Comparison of ENCODE assay signal across 28 cellular contexts in genomic region chr4:120400441-120400840, GRCh38.
"Had no signal": no experiment of that assay in that cellular context is flagged by ENCODE, and none has a peak within 500 bp of the region (broad histone marks: within the 10 kb centered on the region; RNA-seq: fewer than 3 reads in every experiment).

No MANE protein-coding gene starts in this region.

- H3K4me3 ChIP-seq: stomach, suprapubic skin, testis, thoracic aorta, thyroid gland, tibial artery, tibial nerve, transverse colon, upper lobe of left lung, upper lobe of right lung, uterus, vagina had no signal

- H3K36me3 ChIP-seq: stomach, suprapubic skin, thoracic aorta, thyroid gland, tibial artery, tibial nerve, transverse colon, upper lobe of left lung, upper lobe of right lung, uterus, vagina had no signal

- H3K27me3 ChIP-seq: stomach, suprapubic skin, testis, thyroid gland, tibial artery, tibial nerve, transverse colon, upper lobe of left lung, upper lobe of right lung, uterus, vagina had no signal

- H3K9me3 Mint-ChIP-seq: stimulated activated memory B cell treated with anti-CD40 and anti-IgM and Interleukin-4, amounts not matched to agents 10 μg/mL and 1 μg/mL and 100 μg/mL, for 72 hours; stimulated activated naive B cell treated with anti-CD40 and anti-IgM and Interleukin-4, amounts not matched to agents 10 μg/mL and 1 μg/mL and 100 μg/mL, for 72 hours; type B pancreatic cell had no signal

- H3K27ac ChIP-seq: stomach, suprapubic skin, testis, thoracic aorta, thyroid gland, tibial artery, tibial nerve, transverse colon, upper lobe of left lung, upper lobe of right lung, uterus, vagina had no signal

- H3K9me3 ChIP-seq: stomach, suprapubic skin, testis, thoracic aorta, thyroid gland, tibial artery, tibial nerve, transverse colon, upper lobe of left lung, upper lobe of right lung, uterus, vagina had no signal

- DNase-seq: stimulated activated CD4-positive, alpha-beta T cell treated with anti-CD3 and anti-CD28 coated beads, Interleukin-2, amount 100 ng/mL, for 48 hours; stimulated activated CD4-positive, alpha-beta T cell treated with anti-CD3 and anti-CD28 coated beads, Interleukin-4, amount 100 ng/mL, for 1 hour; stimulated activated CD4-positive, alpha-beta T cell treated with anti-CD3 and anti-CD28 coated beads, Interleukin-4, amount 100 ng/mL, for 24 hours; stimulated activated CD4-positive, alpha-beta T cell treated with anti-CD3 and anti-CD28 coated beads, Interleukin-4, amount 100 ng/mL, for 4 hours; stimulated activated CD8-positive, alpha-beta memory T cell treated with anti-CD3 and anti-CD28 coated beads, Interleukin-4, amount 100 ng/mL, for 48 hours; stimulated activated naive B cell treated with anti-CD40 and anti-IgM and Interleukin-4, amounts not matched to agents 10 μg/mL and 1 μg/mL and 100 μg/mL, for 72 hours; stimulated activated naive CD4-positive, alpha-beta T cell; stimulated activated naive CD4-positive, alpha-beta T cell treated with Interleukin-2 at 50 U/mL for 16 hours; stimulated activated naive CD8-positive, alpha-beta T cell treated with anti-CD3 and anti-CD28 coated beads, Interleukin-15, amount 100 ng/mL, for 72 hours; stimulated activated naive CD8-positive, alpha-beta T cell treated with anti-CD3 and anti-CD28 coated beads, Interleukin-15, Interleukin-2, amounts not matched to agents 100 U/mL and 50 U/mL, for 24 hours; stomach; substantia nigra; testis; thyroid gland; tibial artery; transverse colon; trophoblast cell; upper lobe of left lung; upper lobe of right lung; uterus had no signal

- H3K27me3 Mint-ChIP-seq: stimulated activated memory B cell treated with anti-CD40 and anti-IgM and Interleukin-4, amounts not matched to agents 10 μg/mL and 1 μg/mL and 100 μg/mL, for 72 hours; stimulated activated naive B cell treated with anti-CD40 and anti-IgM and Interleukin-4, amounts not matched to agents 10 μg/mL and 1 μg/mL and 100 μg/mL, for 72 hours; stimulated activated naive CD8-positive, alpha-beta T cell treated with anti-CD3 and anti-CD28 coated beads, Interleukin-15, amount 100 ng/mL, for 72 hours; stimulated activated naive CD8-positive, alpha-beta T cell treated with anti-CD3 and anti-CD28 coated beads, Interleukin-15, Interleukin-2, amounts not matched to agents 100 ng/mL and 50 ng/mL, for 24 hours; type B pancreatic cell had no signal

- ATAC-seq: stimulated activated memory B cell treated with anti-CD40 and anti-IgM and Interleukin-4, amounts not matched to agents 10 μg/mL and 1 μg/mL and 100 μg/mL, for 72 hours; stimulated activated naive B cell treated with anti-CD40 and anti-IgM and Interleukin-4, amounts not matched to agents 10 μg/mL and 1 μg/mL and 100 μg/mL, for 72 hours; stimulated activated naive CD8-positive, alpha-beta T cell treated with anti-CD3 and anti-CD28 coated beads, Interleukin-15, amount 100 ng/mL, for 72 hours; stimulated activated naive CD8-positive, alpha-beta T cell treated with anti-CD3 and anti-CD28 coated beads, Interleukin-15, Interleukin-2, amounts not matched to agents 100 U/mL and 50 U/mL, for 24 hours; upper lobe of right lung had no signal

- H3K4me3 Mint-ChIP-seq: stimulated activated memory B cell treated with anti-CD40 and anti-IgM and Interleukin-4, amounts not matched to agents 10 μg/mL and 1 μg/mL and 100 μg/mL, for 72 hours; stimulated activated naive B cell treated with anti-CD40 and anti-IgM and Interleukin-4, amounts not matched to agents 10 μg/mL and 1 μg/mL and 100 μg/mL, for 72 hours; stimulated activated naive CD8-positive, alpha-beta T cell treated with anti-CD3 and anti-CD28 coated beads, Interleukin-15, amount 100 ng/mL, for 72 hours; stimulated activated naive CD8-positive, alpha-beta T cell treated with anti-CD3 and anti-CD28 coated beads, Interleukin-15, Interleukin-2, amounts not matched to agents 100 ng/mL and 50 ng/mL, for 24 hours; type B pancreatic cell had no signal

- H3K36me3 Mint-ChIP-seq: stimulated activated memory B cell treated with anti-CD40 and anti-IgM and Interleukin-4, amounts not matched to agents 10 μg/mL and 1 μg/mL and 100 μg/mL, for 72 hours; stimulated activated naive B cell treated with anti-CD40 and anti-IgM and Interleukin-4, amounts not matched to agents 10 μg/mL and 1 μg/mL and 100 μg/mL, for 72 hours; type B pancreatic cell had no signal

- H3K27ac Mint-ChIP-seq: stimulated activated memory B cell treated with anti-CD40 and anti-IgM and Interleukin-4, amounts not matched to agents 10 μg/mL and 1 μg/mL and 100 μg/mL, for 72 hours; stimulated activated naive B cell treated with anti-CD40 and anti-IgM and Interleukin-4, amounts not matched to agents 10 μg/mL and 1 μg/mL and 100 μg/mL, for 72 hours; stimulated activated naive CD8-positive, alpha-beta T cell treated with anti-CD3 and anti-CD28 coated beads, Interleukin-15, amount 100 ng/mL, for 72 hours; stimulated activated naive CD8-positive, alpha-beta T cell treated with anti-CD3 and anti-CD28 coated beads, Interleukin-15, Interleukin-2, amounts not matched to agents 100 ng/mL and 50 ng/mL, for 24 hours; type B pancreatic cell had no signal

- FAIRE-seq: urothelium cell line had no signal

- H3K4me1 Mint-ChIP-seq: stimulated activated memory B cell treated with anti-CD40 and anti-IgM and Interleukin-4, amounts not matched to agents 10 μg/mL and 1 μg/mL and 100 μg/mL, for 72 hours; stimulated activated naive B cell treated with anti-CD40 and anti-IgM and Interleukin-4, amounts not matched to agents 10 μg/mL and 1 μg/mL and 100 μg/mL, for 72 hours; stimulated activated naive CD8-positive, alpha-beta T cell treated with anti-CD3 and anti-CD28 coated beads, Interleukin-15, amount 100 ng/mL, for 72 hours had no signal

- H3K4me1 ChIP-seq: stomach, suprapubic skin, testis, thyroid gland, tibial artery, tibial nerve, transverse colon, upper lobe of left lung, upper lobe of right lung, uterus, vagina had no signal
